In genomic region chr4:130080872-130081451, GRCh38 we compare ENCODE assay signal across 24 cellular contexts.
A peak's percentile ranks its signal among the peaks of the same experiment; 100 is the strongest.
DNase-seq lines count a peak whose midpoint lies in the region; ATAC-seq, FAIRE-seq and TF ChIP-seq lines count a peak whose summit lies in the region.
"Had no signal": no experiment of that assay in that cellular context is flagged by ENCODE, and none has a peak within 500 bp of the region (broad histone marks: within the 10 kb centered on the region; RNA-seq: fewer than 3 reads in every experiment).

No MANE protein-coding gene starts in this region.

- intact Hi-C loops in mucosa of descending colon (cut with DNase I, micrococcal nuclease), result no loop called here

- no peaks in the 10 kb centered on the region for H3K36me3 ChIP-seq in OCI-LY3 (replicated peaks; ENCODE audit: low read depth, low read length)
- no peaks in the 10 kb centered on the region for H3K36me3 ChIP-seq in endodermal cell (ENCODE audit: control insufficient read depth, insufficient read depth, low read length)
- H3K36me3 ChIP-seq in mucosa of descending colon (ENCODE audit: low read depth), result no peaks in the 10 kb centered on the region
- H3K36me3 ChIP-seq: WERI-Rb-1 had no signal

- ATAC-seq in mucosa of descending colon (peak; percentile 38), HG03097 (IDR thresholded peaks at IDR 0.05; ENCODE audit: low FRiP score, unreplicated experiment) (no peak)
- ATAC-seq: stimulated activated memory B cell treated with anti-CD40 and anti-IgM and Interleukin-4, amounts not matched to agents 10 μg/mL and 1 μg/mL and 100 μg/mL, for 72 hours had no signal

- TF ChIP-seq POLR2A in GM12891 (IDR thresholded peaks at IDR 0.05; ENCODE audit: low read depth, low read length) (no peak), GM12892 (IDR thresholded peaks at IDR 0.05; ENCODE audit: low read depth, low read length) (no peak)

- H3K27ac Mint-ChIP-seq in endodermal cell, result no peak overlapping the region
- H3K27ac Mint-ChIP-seq: activated naive CD8-positive, alpha-beta T cell treated with anti-CD3 and anti-CD28 coated beads for 36 hours; CD14-positive monocyte; mesothelial cell of epicardium; nephron; stimulated activated memory B cell treated with anti-CD40 and anti-IgM and Interleukin-4, amounts not matched to agents 10 μg/mL and 1 μg/mL and 100 μg/mL, for 72 hours had no signal

- H3K9ac ChIP-seq in OCI-LY3 (ENCODE audit: low read length) (no peak overlapping the region), endodermal cell (ENCODE audit: extremely low read depth, low read length, poor library complexity, severe bottlenecking) (no peak overlapping the region)

- no peak for TF ChIP-seq CTCF in OCI-LY3 (IDR thresholded peaks at IDR 0.05; ENCODE audit: low read depth, low read length)
- peak; percentile 22 for TF ChIP-seq CTCF in endodermal cell (conservative IDR thresholded peaks at IDR 0.05)
- TF ChIP-seq CTCF in mucosa of descending colon (IDR thresholded peaks at IDR 0.05), result no peak

- H3K27ac ChIP-seq in OCI-LY3 (ENCODE audit: low read length) (no peak overlapping the region), endodermal cell (ENCODE audit: low read depth, low read length) (no peak overlapping the region)
- H3K27ac ChIP-seq: skin epidermis, testis, WERI-Rb-1 had no signal

- 95% methylated on average over 4 of the region's 4 CpGs; no CpG with 5 or more reads in 1 of the 2 experiments for WGBS in endodermal cell (ENCODE audit: insufficient coverage in 1 of 2, insufficient read length in 1 of 2), 2 experiments

- no peaks in the 10 kb centered on the region for H3K27me3 Mint-ChIP-seq in endodermal cell (ENCODE audit: insufficient read depth)
- H3K27me3 Mint-ChIP-seq: activated naive CD8-positive, alpha-beta T cell treated with anti-CD3 and anti-CD28 coated beads for 36 hours; stimulated activated memory B cell treated with anti-CD40 and anti-IgM and Interleukin-4, amounts not matched to agents 10 μg/mL and 1 μg/mL and 100 μg/mL, for 72 hours had no signal

- H3K4me1 ChIP-seq in OCI-LY3 (ENCODE audit: low read length), result peaks cover 44% of the 10 kb centered on the region
- no peaks in the 10 kb centered on the region for H3K4me1 ChIP-seq in endodermal cell (ENCODE audit: control insufficient read depth, insufficient read depth, low read length)
- no peaks in the 10 kb centered on the region for H3K4me1 ChIP-seq in mucosa of descending colon (ENCODE audit: low read depth)
- H3K4me1 ChIP-seq: testis had no signal

- H3K4me3 ChIP-seq in OCI-LY3 (ENCODE audit: low read length) (no peak overlapping the region), endodermal cell (ENCODE audit: low read length) (no peak overlapping the region), mucosa of descending colon (no peak overlapping the region)
- H3K4me3 ChIP-seq: skin epidermis, testis had no signal

- H3K4me2 ChIP-seq in OCI-LY3 (ENCODE audit: low read length), result peak overlapping the region; percentile 18; the same call in 1 of the 2 replicates

- H3K9me3 Mint-ChIP-seq in endodermal cell, result no peaks in the 10 kb centered on the region
- H3K9me3 Mint-ChIP-seq: activated naive CD8-positive, alpha-beta T cell treated with anti-CD3 and anti-CD28 coated beads for 36 hours; mesothelial cell of epicardium; nephron; stimulated activated memory B cell treated with anti-CD40 and anti-IgM and Interleukin-4, amounts not matched to agents 10 μg/mL and 1 μg/mL and 100 μg/mL, for 72 hours had no signal

- H3K9me3 ChIP-seq in OCI-LY3 (ENCODE audit: insufficient read depth, low read length), result no peaks in the 10 kb centered on the region; the same call in 1 of the 2 replicates
- H3K9me3 ChIP-seq in endodermal cell (ENCODE audit: control insufficient read depth, low read length), result no peaks in the 10 kb centered on the region
- no peaks in the 10 kb centered on the region for H3K9me3 ChIP-seq in mucosa of descending colon
- H3K9me3 ChIP-seq: testis had no signal

- FAIRE-seq in GM12891 (lab: Jason Lieb, UNC), result no peak
- FAIRE-seq in GM12892 (lab: Jason Lieb, UNC), result no peak

- H3K27me3 ChIP-seq in OCI-LY3 (ENCODE audit: low read depth, low read length) (no peaks in the 10 kb centered on the region), endodermal cell (ENCODE audit: control insufficient read depth, insufficient read depth, low read length, poor library complexity, severe bottlenecking) (no peaks in the 10 kb centered on the region)
- H3K27me3 ChIP-seq: testis had no signal

- no peaks in the 10 kb centered on the region for H4K20me1 ChIP-seq in OCI-LY3 (ENCODE audit: insufficient read depth, low read length)

- DNase-seq in GM12891 (ENCODE audit: insufficient read length, low spot score), result no peak
- DNase-seq in endodermal cell, result no peak
- DNase-seq in mucosa of descending colon, result peak in 1 of 3 donors; percentile 35
- DNase-seq in GM12892 (ENCODE audit: insufficient read length), result no peak
- DNase-seq in SHP77 (lab: John Stamatoyannopoulos, UW), result no peak
- DNase-seq in activated T-cell treated with anti-CD3 and anti-CD28 coated beads, Interleukin-2, amount 50 U/mL, for 48 hours, result no peak
- DNase-seq: activated CD8-positive, alpha-beta memory T cell treated with anti-CD3 and anti-CD28 coated beads, Interleukin-2, amount 50 U/mL, for 48 hours; activated naive CD8-positive, alpha-beta T cell treated with anti-CD3 and anti-CD28 coated beads for 36 hours; effector memory CD4-positive, alpha-beta T cell; GDM1; Karpas-422; NCI-H1092; NCI-H2081; NCI-H446; T-helper 2 cell; testis; WERI-Rb-1 had no signal

- 0 out of 2 replicates have a peak overlapping the region, but pooled peaks have one; percentile 7 for H2AFZ ChIP-seq in OCI-LY3 (ENCODE audit: low read depth, low read length)

- no peaks in the 10 kb centered on the region for H3K36me3 Mint-ChIP-seq in endodermal cell (ENCODE audit: low read depth)
- H3K36me3 Mint-ChIP-seq: activated naive CD8-positive, alpha-beta T cell treated with anti-CD3 and anti-CD28 coated beads for 36 hours; CD14-positive monocyte; mesothelial cell of epicardium; stimulated activated memory B cell treated with anti-CD40 and anti-IgM and Interleukin-4, amounts not matched to agents 10 μg/mL and 1 μg/mL and 100 μg/mL, for 72 hours had no signal

- no peak overlapping the region for H3K4me3 Mint-ChIP-seq in endodermal cell
- H3K4me3 Mint-ChIP-seq: activated naive CD8-positive, alpha-beta T cell treated with anti-CD3 and anti-CD28 coated beads for 36 hours; CD14-positive monocyte; mesothelial cell of epicardium; nephron; stimulated activated memory B cell treated with anti-CD40 and anti-IgM and Interleukin-4, amounts not matched to agents 10 μg/mL and 1 μg/mL and 100 μg/mL, for 72 hours had no signal

- peaks cover 12% of the 10 kb centered on the region for H3K4me1 Mint-ChIP-seq in endodermal cell
- H3K4me1 Mint-ChIP-seq: activated naive CD8-positive, alpha-beta T cell treated with anti-CD3 and anti-CD28 coated beads for 36 hours; CD14-positive monocyte; stimulated activated memory B cell treated with anti-CD40 and anti-IgM and Interleukin-4, amounts not matched to agents 10 μg/mL and 1 μg/mL and 100 μg/mL, for 72 hours had no signal

- no peaks in the 10 kb centered on the region for H3K79me2 ChIP-seq in OCI-LY3 (ENCODE audit: low read length)

TF ChIP-seq in GM12891, 5 proteins besides CTCF, POLR2A, EP300 and RAD21:
- TF ChIP-seq SPI1 (IDR thresholded peaks at IDR 0.05; ENCODE audit: low read depth, low read length) (peak; percentile 75), PAX5 (IDR thresholded peaks at IDR 0.05; ENCODE audit: insufficient read depth, low read length, severe bottlenecking) (no peak), TAF1 (IDR thresholded peaks at IDR 0.05; ENCODE audit: low read depth, low read length) (no peak)
